Comparison of ENCODE assay signal across 14 cellular contexts in the genomic region with DNA sequence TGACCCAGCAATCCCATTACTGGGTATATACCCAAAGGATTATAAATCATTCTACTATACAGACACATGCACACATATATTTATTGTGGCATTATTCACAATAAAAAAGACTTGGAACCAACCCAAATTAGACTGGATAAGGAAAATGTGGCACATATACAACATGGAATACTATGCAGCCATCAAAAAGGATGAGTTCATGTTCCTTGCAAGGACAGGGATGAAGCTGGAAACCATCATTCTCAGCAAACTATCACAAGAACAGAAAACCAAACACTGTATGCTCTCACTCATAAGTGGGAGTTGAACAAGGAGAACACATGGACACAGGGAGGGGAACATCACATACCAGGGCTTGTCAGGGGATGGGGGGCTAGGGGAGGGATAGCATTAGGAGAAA. TPM values are rescaled to one million over a fixed set of nuclear protein-coding genes. Genes with fewer than 3 reads are reported as not detected.
DNase-seq lines count a peak whose midpoint lies in the region; ATAC-seq, FAIRE-seq and TF ChIP-seq lines count a peak whose summit lies in the region.
"Not testable (repeated sequence)": the region's sequence is repeated elsewhere in the genome, so short reads cannot be mapped to it uniquely, and the experiment has no call there.
"Had no signal": no experiment of that assay in that cellular context is flagged by ENCODE, and none has a peak within 500 bp of the region (broad histone marks: within the 10 kb centered on the region; RNA-seq: fewer than 3 reads in every experiment).

No MANE protein-coding gene starts in this region.

- peak overlapping the region; percentile 64 for H3K27ac Mint-ChIP-seq in activated naive CD4-positive, alpha-beta T cell treated with anti-CD3 and anti-CD28 coated beads, Interleukin-2, amount 50 U/mL, for 24 hours

- intact Hi-C loops in K562 (cut with micrococcal nuclease); breast epithelium (cut with DNase I; ENCODE audit: low total_unique reads); thyroid gland (cut with DNase I): not testable (repeated sequence)

- H4K20me1 ChIP-seq in K562 (replicated peaks; ENCODE audit: control insufficient read depth, insufficient read depth, low read length), result not testable (repeated sequence)

- H3K9me1 ChIP-seq in K562 (ENCODE audit: control insufficient read depth, insufficient read depth, low read length), result not testable (repeated sequence)

- in situ Hi-C loops in K562 (cut with MboI), result not testable (repeated sequence)

- H3K4me3 Mint-ChIP-seq in activated naive CD4-positive, alpha-beta T cell treated with anti-CD3 and anti-CD28 coated beads, Interleukin-2, amount 50 U/mL, for 24 hours, result not testable (repeated sequence)

- DNase-seq in K562 (ENCODE audit: extremely low read depth in 1 of 4, low spot score in 3 of 4); breast epithelium (ENCODE audit: low spot score in 2 of 2); thyroid gland: not testable (repeated sequence)

- CTCF ChIA-PET in K562 (lab: Yijun Ruan, JAX; ENCODE audit: low intra/inter-chr PET ratio), result not testable (repeated sequence)

- not testable (repeated sequence) for H3K27ac ChIP-seq in K562 (ENCODE audit: extremely low read depth, low read depth, low read length)
- H3K27ac ChIP-seq in breast epithelium (peak overlapping the region; percentile 81), thyroid gland (peak overlapping the region in 2 of 3 donors; percentile 20 to 24)

- not testable (repeated sequence) for H3K9ac ChIP-seq in K562 (ENCODE audit: insufficient read depth in 1 of 2, low read depth in 2 of 2, low read length in 2 of 2)

- H3K4me1 ChIP-seq in K562 (replicated peaks in 1 of 2; ENCODE audit: control insufficient read depth in 2 of 2, insufficient read depth in 2 of 2, low read length in 2 of 2); breast epithelium; thyroid gland: not testable (repeated sequence)

- not testable (repeated sequence) for H3K36me3 ChIP-seq in K562 (ENCODE audit: control insufficient read depth, insufficient read depth, low read length); breast epithelium; thyroid gland

- not testable (repeated sequence) for H3K9me3 ChIP-seq in K562 (replicated peaks; ENCODE audit: control insufficient read depth, insufficient read depth, low read depth, low read length); breast epithelium; thyroid gland

- peaks cover 10% of the 10 kb centered on the region for H3K27me3 Mint-ChIP-seq in activated naive CD4-positive, alpha-beta T cell treated with anti-CD3 and anti-CD28 coated beads, Interleukin-2, amount 50 U/mL, for 24 hours

- not testable (repeated sequence) for H2AFZ ChIP-seq in K562 (ENCODE audit: low read depth, low read length)

- H3K79me2 ChIP-seq in K562 (ENCODE audit: control insufficient read depth, insufficient read depth, low read length), result not testable (repeated sequence)

- not testable (repeated sequence) for TF ChIP-seq CTCF in K562 (IDR thresholded peaks at IDR 0.05 in 2 of 3, conservative IDR thresholded peaks at IDR 0.05 in 1 of 3; ENCODE audit: insufficient read depth in 2 of 3, low read depth in 1 of 3, low read length in 3 of 3); breast epithelium (IDR thresholded peaks at IDR 0.05); thyroid gland (IDR thresholded peaks at IDR 0.05)

- not testable (repeated sequence) for H3K4me3 ChIP-seq in K562; breast epithelium; thyroid gland (replicated peaks in 1 of 3)

- ATAC-seq in SK-N-SH treated with all-trans-retinoic acid at 6 μM for 48 hours, K562: not testable (repeated sequence)

- H3K4me2 ChIP-seq in K562 (ENCODE audit: insufficient read depth, low read length), result not testable (repeated sequence)

- not testable (repeated sequence) for H3K27me3 ChIP-seq in K562 (ENCODE audit: control insufficient read depth in 2 of 2, insufficient read depth in 2 of 2, low read length in 2 of 2); breast epithelium; thyroid gland

- not testable (repeated sequence) for H3K36me3 Mint-ChIP-seq in activated naive CD4-positive, alpha-beta T cell treated with anti-CD3 and anti-CD28 coated beads, Interleukin-2, amount 50 U/mL, for 24 hours

- not testable (repeated sequence) for TF ChIP-seq POLR2A in K562 (conservative IDR thresholded peaks at IDR 0.05); breast epithelium (IDR thresholded peaks at IDR 0.05); thyroid gland (IDR thresholded peaks at IDR 0.05)

- not testable (repeated sequence) for FAIRE-seq in K562 (lab: Jason Lieb, UNC)

- TF ChIP-seq EP300 in K562 (IDR thresholded peaks at IDR 0.05; ENCODE audit: low read length), result not testable (repeated sequence)

- not testable (repeated sequence) for H3K9me3 Mint-ChIP-seq in activated naive CD4-positive, alpha-beta T cell treated with anti-CD3 and anti-CD28 coated beads, Interleukin-2, amount 50 U/mL, for 24 hours

- not testable (repeated sequence) for BruUV-seq in K562 (replicated peaks; lab: Mats Ljungman, UMichigan)

- not testable (repeated sequence) for H3K4me1 Mint-ChIP-seq in activated naive CD4-positive, alpha-beta T cell treated with anti-CD3 and anti-CD28 coated beads, Interleukin-2, amount 50 U/mL, for 24 hours

- TF ChIP-seq RAD21 in K562 (CRISPR knock-in tag; conservative IDR thresholded peaks at IDR 0.05 in 1 of 2, IDR thresholded peaks at IDR 0.05 in 1 of 2), result not testable (repeated sequence)

- POLR2A ChIA-PET in K562 (lab: Yijun Ruan, JAX), result not testable (repeated sequence)

TF ChIP-seq in SK-N-SH treated with all-trans-retinoic acid at 6 μM for 48 hours, 23 proteins besides CTCF, POLR2A, EP300 and RAD21:
- 0 out of 2 replicates have a peak, but pooled peaks have one; percentile 17 for TF ChIP-seq ZNF8 (CRISPR knock-in tag; IDR thresholded peaks at IDR 0.05)

TF ChIP-seq in K562, 482 proteins besides CTCF, POLR2A, EP300 and RAD21:
- TF ChIP-seq ZNF146 (CRISPR knock-in tag; IDR thresholded peaks at IDR 0.05; ENCODE audit: unreplicated experiment) (peak; percentile 97), RBM25 (IDR thresholded peaks at IDR 0.05; ENCODE audit: low read depth, low read length, severe bottlenecking) (peak; percentile 46)

RNA-seq across cellular contexts. Expression of gene DSPP, which starts 34.0 kb away (rescaled TPM):
- not detected in 2 replicates for total RNA-seq in K562 (2011; cell fraction: chromatin; rRNA removed; ENCODE audit: low replicate concordance)
- total RNA-seq in K562 (2011; cell fraction: nucleolus; rRNA removed), result not detected in 2 replicates
- total RNA-seq in K562 (2011; cell fraction: nucleoplasm; rRNA removed), result not detected in 2 replicates
- not detected in 2 replicates for total RNA-seq in K562 (2014; rRNA removed)
- total RNA-seq in K562 (2014; rRNA removed; fragmentation: Illumina TruSeq; extraction: Trizol), result not detected in 2 replicates
- not detected in 2 replicates for total RNA-seq in K562 (2015; rRNA removed; fragmentation: Illumina TruSeq; extraction: Trizol)
- total RNA-seq in K562 (2021), result not detected in 2 replicates
- polyA plus RNA-seq in K562 (2011; rRNA removed), result not detected in 2 replicates
- polyA plus RNA-seq in K562 (2011; cell fraction: cytosol; rRNA removed), result not detected in 2 replicates
- polyA plus RNA-seq in K562 (2011; cell fraction: nucleus; rRNA removed), result not detected in 2 replicates
- 0.01 TPM in 1 of 2 replicates, not detected in the other for polyA plus RNA-seq in K562 (2012)
- polyA plus RNA-seq in K562 (2014; fragmentation: Illumina TruSeq; extraction: Trizol), result not detected in 2 replicates
- polyA plus RNA-seq in K562 (2014; fragmentation: Nextera tagmentation; extraction: Ambion mirVana), result not detected
- polyA plus RNA-seq in K562 (2014; rRNA removed), result not detected in 2 replicates
- polyA minus RNA-seq in K562 (2011; rRNA and poly(A)+ RNA removed), result not detected in 2 replicates
- not detected in 2 replicates for polyA minus RNA-seq in K562 (2011; cell fraction: cytosol; rRNA and poly(A)+ RNA removed)
- polyA minus RNA-seq in K562 (2011; cell fraction: nucleus; rRNA and poly(A)+ RNA removed), result not detected in 2 replicates
- under 1 TPM in 1 of 3 donors, not detected in 2; under 0.01 TPM for total RNA-seq in breast epithelium
- under 1 TPM in 1 of 4 donors, not detected in 3; 0.13 TPM for total RNA-seq in thyroid gland
- total RNA-seq: A673; CD4-positive, alpha-beta memory T cell; CD4-positive, CD25-positive, alpha-beta regulatory T cell; CD8-positive, alpha-beta memory T cell; Daoy; G401; GM12878 had no signal
- polyA plus RNA-seq: AG04450; CD14-positive monocyte; CD4-positive, alpha-beta memory T cell; CD4-positive, CD25-positive, alpha-beta regulatory T cell; CD8-positive, alpha-beta memory T cell; GM12878 had no signal

RNA-seq across cellular contexts. Expression of gene SPARCL1, which starts 45.2 kb away (rescaled TPM):
- not detected in 2 replicates for total RNA-seq in K562 (2011; cell fraction: chromatin; rRNA removed; ENCODE audit: low replicate concordance)
- total RNA-seq in K562 (2011; cell fraction: nucleolus; rRNA removed), result not detected in 2 replicates
- total RNA-seq in K562 (2011; cell fraction: nucleoplasm; rRNA removed), result not detected in 2 replicates
- total RNA-seq in K562 (2014; rRNA removed) (not detected in 2 replicates), K562 (2014; rRNA removed; fragmentation: Illumina TruSeq; extraction: Trizol) (0.04 and 0.16 TPM in 2 replicates), K562 (2015; rRNA removed; fragmentation: Illumina TruSeq; extraction: Trizol) (0.04 TPM in 1 of 2 replicates, not detected in the other), K562 (2021) (0.60 and 0.71 TPM in 2 replicates), breast epithelium (100 to 1,000 TPM; 368 to 408 (median 371) TPM), thyroid gland (100 to 1,000 TPM; 234 to 569 (median 391) TPM)
- polyA plus RNA-seq in K562 (2011; rRNA removed) (0.03 TPM in 1 of 2 replicates, not detected in the other), K562 (2014; fragmentation: Illumina TruSeq; extraction: Trizol) (0.06 TPM in 1 of 2 replicates, not detected in the other), K562 (2014; fragmentation: Nextera tagmentation; extraction: Ambion mirVana) (under 1 TPM; 0.06 to 0.17 TPM), K562 (2014; rRNA removed) (not detected in 2 replicates)
- not detected in 2 replicates for polyA plus RNA-seq in K562 (2011; cell fraction: cytosol; rRNA removed)
- 0.10 TPM in 1 of 2 replicates, not detected in the other for polyA plus RNA-seq in K562 (2011; cell fraction: nucleus; rRNA removed)
- 0.10 and 0.12 TPM in 2 replicates for polyA plus RNA-seq in K562 (2012)
- polyA minus RNA-seq in K562 (2011; rRNA and poly(A)+ RNA removed), result not detected in 2 replicates
- not detected in 2 replicates for polyA minus RNA-seq in K562 (2011; cell fraction: cytosol; rRNA and poly(A)+ RNA removed)
- polyA minus RNA-seq in K562 (2011; cell fraction: nucleus; rRNA and poly(A)+ RNA removed), result not detected in 2 replicates
- total RNA-seq: CD4-positive, alpha-beta memory T cell; CD4-positive, CD25-positive, alpha-beta regulatory T cell; CD8-positive, alpha-beta memory T cell; Daoy; G401 had no signal
- polyA plus RNA-seq: AG04450; CD14-positive monocyte; CD4-positive, alpha-beta memory T cell; CD4-positive, CD25-positive, alpha-beta regulatory T cell; CD8-positive, alpha-beta memory T cell had no signal

Comparison
In these comparisons a context has a peak if more than half of its experiments do, and no peak if none do; other contexts are left out.
1. RNA of gene SPARCL1, which starts 45.2 kb away (total RNA-seq): 234 to 569 TPM in thyroid gland and 368 to 408 TPM in breast epithelium; 0.04 to 0.71 TPM in K562; every median in the first group is over 100 times any median in the second.